In genomic region chr2:47735912-47736311, GRCh38 we compare ENCODE assay signal across 14 cellular contexts.
"Had no signal": no experiment of that assay in that cellular context is flagged by ENCODE, and none has a peak within 500 bp of the region (broad histone marks: within the 10 kb centered on the region; RNA-seq: fewer than 3 reads in every experiment).

No MANE protein-coding gene starts in this region.

- H3K9me3 ChIP-seq: body of pancreas, gastrocnemius medialis, sigmoid colon, suprapubic skin, upper lobe of left lung had no signal

- DNase-seq: activated CD4-positive, alpha-beta T cell treated with anti-CD3 and anti-CD28 coated beads, Interleukin-2, amount 50 U/mL, for 4 hours; activated CD8-positive, alpha-beta memory T cell treated with anti-CD3 and anti-CD28 coated beads, Interleukin-2, amount 10 ng/mL, durations not matched to agents 7 days and 5 days; activated effector memory CD4-positive, alpha-beta T cell treated with Interleukin-2 at 50 U/mL for 16 hours; activated T-cell treated with anti-CD3 and anti-CD28 coated beads, Interleukin-2, amount 50 U/mL, for 24 hours; body of pancreas; effector memory CD8-positive, alpha-beta T cell; gastrocnemius medialis; sigmoid colon; stimulated activated CD4-positive, alpha-beta T cell treated with anti-CD3 and anti-CD28 coated beads, Interleukin-12 subunit alpha, Interleukin-12 subunit beta, amount 100 ng/mL, for 4 hours; stimulated activated naive CD8-positive, alpha-beta T cell treated with anti-CD3 and anti-CD28 coated beads, Interleukin-15, Interleukin-2, amounts not matched to agents 100 U/mL and 50 U/mL, for 24 hours; upper lobe of left lung had no signal

- H3K27ac ChIP-seq: body of pancreas, epithelial cell of prostate, gastrocnemius medialis, sigmoid colon, suprapubic skin, upper lobe of left lung had no signal

- H3K4me1 ChIP-seq: body of pancreas, gastrocnemius medialis, sigmoid colon, suprapubic skin, upper lobe of left lung had no signal

- H3K27me3 ChIP-seq: body of pancreas, gastrocnemius medialis, sigmoid colon, suprapubic skin, upper lobe of left lung had no signal

- H3K4me3 ChIP-seq: body of pancreas, gastrocnemius medialis, sigmoid colon, suprapubic skin, upper lobe of left lung had no signal

- ATAC-seq: activated CD4-positive, CD25-positive, alpha-beta regulatory T cell treated with anti-CD3 and anti-CD28 coated beads, Interleukin-2, amount 50 U/mL, for 24 hours; activated CD8-positive, alpha-beta memory T cell treated with anti-CD3 and anti-CD28 coated beads, Interleukin-2, amount 10 ng/mL, durations not matched to agents 7 days and 5 days; body of pancreas; effector memory CD8-positive, alpha-beta T cell; gastrocnemius medialis; stimulated activated naive CD8-positive, alpha-beta T cell treated with anti-CD3 and anti-CD28 coated beads, Interleukin-15, Interleukin-2, amounts not matched to agents 100 U/mL and 50 U/mL, for 24 hours had no signal

- H3K36me3 ChIP-seq: gastrocnemius medialis, sigmoid colon, suprapubic skin, upper lobe of left lung had no signal
